ENCODE assay signal across 1 cellular context in genomic region chr17:57366558-57367351, GRCh38.
TF ChIP-seq lines count a peak whose summit lies in the region.

No MANE protein-coding gene starts in this region.

TF ChIP-seq in K562, 482 proteins besides CTCF, POLR2A, EP300 and RAD21 (continued from another document):
- TF ChIP-seq TEAD4 (IDR thresholded peaks at IDR 0.05; ENCODE audit: low read length) (peak; percentile 33; the same call in 1 of the 2 replicates), TEAD4 (CRISPR knock-in tag; IDR thresholded peaks at IDR 0.05; ENCODE audit: borderline replicate concordance) (no peak), ZNF592 (IDR thresholded peaks at IDR 0.05) (peak; percentile 43; the same call in 1 of the 2 replicates), ZBTB26 (CRISPR knock-in tag; IDR thresholded peaks at IDR 0.05) (no peak), ZC3H8 (IDR thresholded peaks at IDR 0.05) (no peak), CBFA2T2 (conservative IDR thresholded peaks at IDR 0.05) (peak; percentile 66), KDM5B (IDR thresholded peaks at IDR 0.05; ENCODE audit: insufficient replicate concordance, low read depth, low read length) (no peak), DPF2 (IDR thresholded peaks at IDR 0.05) (peak; percentile 74), KDM1A (IDR thresholded peaks at IDR 0.05) (peak; percentile 63 to 78), NFE2 (IDR thresholded peaks at IDR 0.05; ENCODE audit: low read depth) (peak; percentile 92), VEZF1 (CRISPR knock-in tag; IDR thresholded peaks at IDR 0.05) (no peak), TBP (optimal IDR thresholded peaks at IDR 0.05; ENCODE audit: low read depth, low read length) (peak; percentile 32), UBTF (IDR thresholded peaks at IDR 0.05; ENCODE audit: borderline replicate concordance in 1 of 2, low read depth in 2 of 2, low read length in 2 of 2) (0 out of 4 replicates have a peak, but pooled peaks of 1 of the 2 experiments have one; percentile 23), GTF2F1 (IDR thresholded peaks at IDR 0.05; ENCODE audit: low read depth, low read length) (no peak), GATAD2B (IDR thresholded peaks at IDR 0.05; ENCODE audit: borderline replicate concordance) (0 out of 2 replicates have a peak, but pooled peaks have one; percentile 38), ZNF707 (CRISPR knock-in tag; conservative IDR thresholded peaks at IDR 0.05) (no peak), TAL1 (IDR thresholded peaks at IDR 0.05) (peak; percentile 39; the same call in 1 of the 2 replicates), SOX6 (IDR thresholded peaks at IDR 0.05) (peak; percentile 52; the same call in 1 of the 2 replicates), CBFA2T3 (IDR thresholded peaks at IDR 0.05) (peak; percentile 83), STAT5A (IDR thresholded peaks at IDR 0.05; ENCODE audit: borderline replicate concordance, low read length) (peak; percentile 38; the same call in 1 of the 2 replicates), YY1 (IDR thresholded peaks at IDR 0.05; ENCODE audit: borderline replicate concordance in 1 of 3, control insufficient read depth in 1 of 3, extremely low read depth in 1 of 3, insufficient read depth in 3 of 3, insufficient read length in 1 of 3, insufficient replicate concordance in 2 of 3, low read depth in 1 of 3, low read length in 2 of 3) (peak in 1 of 3 experiments; percentile 55), ZNF316 (IDR thresholded peaks at IDR 0.05) (peak; percentile 68), ATF1 (CRISPR knock-in tag; IDR thresholded peaks at IDR 0.05) (no peak), ATF1 (tag; IDR thresholded peaks at IDR 0.05) (no peak), MAFF (IDR thresholded peaks at IDR 0.05; ENCODE audit: low read length) (peak; percentile 67), RUNX1 (IDR thresholded peaks at IDR 0.05; ENCODE audit: low read depth) (no peak), SREBF2 (CRISPR knock-in tag; IDR thresholded peaks at IDR 0.05) (no peak), MAFK (IDR thresholded peaks at IDR 0.05; ENCODE audit: low read length) (peak; percentile 22; the same call in 1 of the 2 replicates), NCOA1 (IDR thresholded peaks at IDR 0.05; ENCODE audit: low read depth) (peak; percentile 22; the same call in 1 of the 2 replicates), SMAD3 (CRISPR knock-in tag; conservative IDR thresholded peaks at IDR 0.05) (no peak), NFIC (IDR thresholded peaks at IDR 0.05) (peak; percentile 37; the same call in 1 of the 2 replicates), ATF6 (CRISPR knock-in tag; IDR thresholded peaks at IDR 0.05) (no peak), NCOR1 (IDR thresholded peaks at IDR 0.05) (peak; percentile 57; the same call in 1 of the 2 replicates), MEIS2 (IDR thresholded peaks at IDR 0.05; ENCODE audit: partially characterized antibody) (peak; percentile 66)
